In the genomic region with DNA sequence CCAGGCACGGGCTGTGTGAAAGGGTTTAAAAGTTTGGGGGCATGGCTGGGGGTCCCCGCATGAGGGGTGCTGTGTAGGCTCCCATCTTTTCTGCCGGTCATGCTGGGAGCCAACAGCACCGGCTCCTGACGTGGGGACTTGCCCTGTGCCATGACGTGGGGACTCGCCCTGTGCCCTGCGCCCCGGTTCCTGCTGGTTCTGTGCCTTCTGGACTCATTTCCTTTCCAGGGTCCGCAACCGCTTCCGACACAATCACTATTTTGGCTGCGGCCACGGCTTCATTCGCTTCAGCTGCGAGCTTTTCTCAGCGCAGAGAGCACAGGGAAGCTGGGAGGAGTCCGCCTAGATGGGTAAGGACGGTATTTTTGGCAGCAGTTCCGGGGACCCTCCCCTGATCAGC, we compare ENCODE assay signal across 9 cellular contexts. TPM values are rescaled to one million over a fixed set of nuclear protein-coding genes. Genes with fewer than 3 reads are reported as not detected.
"Had no signal": no experiment of that assay in that cellular context is flagged by ENCODE, and none has a peak within 500 bp of the region (broad histone marks: within the 10 kb centered on the region; RNA-seq: fewer than 3 reads in every experiment).

No MANE protein-coding gene starts in this region.

- H3K36me3 ChIP-seq: HAP-1 had no signal

- H3K4me3 Mint-ChIP-seq: HFFc6 had no signal

- H3K9me3 ChIP-seq: HAP-1 had no signal

- H3K4me3 ChIP-seq: HAP-1, K562 had no signal

- H3K27ac Mint-ChIP-seq: HFFc6 had no signal

- ATAC-seq: HCT116, K562 had no signal

- H3K4me1 ChIP-seq: HAP-1 had no signal

- DNase-seq: GOT3, H7, HFFc6, IMR-90 had no signal

RNA-seq across cellular contexts. Expression of a gene that starts 7.6 kb away (rescaled TPM):
- total RNA-seq: H4, H7, HFFc6, HT-29, IMR-90, K562 had no signal
- polyA plus RNA-seq: IMR-90, K562 had no signal
